ENCODE assay signal across 13 cellular contexts in the genomic region with DNA sequence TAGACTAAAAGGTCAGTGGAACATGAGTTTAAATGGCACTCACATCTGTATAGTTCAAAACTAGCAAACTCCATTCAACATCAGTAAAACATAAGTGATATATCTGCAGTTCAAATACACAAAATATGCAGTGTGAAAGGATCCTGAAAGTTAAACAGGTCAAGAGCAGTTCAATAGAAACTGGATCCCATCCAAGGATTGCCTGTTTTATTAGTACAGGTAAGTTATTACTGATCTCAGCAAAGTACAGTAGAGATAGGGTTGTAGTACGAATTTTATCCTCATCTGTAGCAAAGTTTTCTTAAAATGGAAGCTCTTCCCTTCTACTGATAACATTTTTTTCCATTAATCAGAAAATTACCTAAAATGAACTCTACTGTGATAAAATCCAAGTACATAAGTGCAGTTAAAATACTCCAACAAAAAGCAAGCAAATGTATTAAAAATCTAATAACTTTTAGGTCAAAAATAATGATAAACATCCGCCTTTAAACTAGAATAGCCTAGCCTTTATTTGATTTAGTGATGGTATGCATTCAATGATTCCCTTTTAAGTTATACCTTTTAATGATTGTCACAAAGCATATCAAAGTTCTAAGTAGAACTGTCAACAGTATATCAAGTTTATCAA. TPM values are rescaled to one million over a fixed set of nuclear protein-coding genes. Genes with fewer than 3 reads are reported as not detected.
DNase-seq lines count a peak whose midpoint lies in the region; ATAC-seq and TF ChIP-seq lines count a peak whose summit lies in the region.
"Had no signal": no experiment of that assay in that cellular context is flagged by ENCODE, and none has a peak within 500 bp of the region (broad histone marks: within the 10 kb centered on the region; RNA-seq: fewer than 3 reads in every experiment).

No MANE protein-coding gene starts in this region.

- H3K4me1 ChIP-seq in Loucy (ENCODE audit: insufficient read depth, low read length, poor library complexity, severe bottlenecking) = peaks cover 57% of the 10 kb centered on the region
- no peaks in the 10 kb centered on the region for H3K4me1 ChIP-seq in neural progenitor cell

- TF ChIP-seq CTCF in Loucy (conservative IDR thresholded peaks at IDR 0.05; ENCODE audit: low read length) (no peak), neural progenitor cell (IDR thresholded peaks at IDR 0.05) (no peak)

- H3K36me3 Mint-ChIP-seq in activated CD4-positive, alpha-beta T cell treated with anti-CD3 and anti-CD28 coated beads for 36 hours (ENCODE audit: low read depth) = peaks cover 40% of the 10 kb centered on the region
- peaks cover 43% of the 10 kb centered on the region for H3K36me3 Mint-ChIP-seq in activated naive CD8-positive, alpha-beta T cell treated with anti-CD3 and anti-CD28 coated beads, Interleukin-2, amount 50 U/mL, for 24 hours (ENCODE audit: low read depth)
- peaks cover 23% of the 10 kb centered on the region for H3K36me3 Mint-ChIP-seq in neural progenitor cell

- H3K9ac ChIP-seq in Loucy (ENCODE audit: low read depth, low read length, poor library complexity, severe bottlenecking) (peak overlapping the region; percentile 96), neural progenitor cell (no peak overlapping the region)

- H3F3A ChIP-seq in Loucy (ENCODE audit: low read depth) (no peaks in the 10 kb centered on the region), neural progenitor cell (ENCODE audit: low read depth) (peaks cover 16% of the 10 kb centered on the region)

- peak overlapping the region; percentile 97 for H3K4me2 ChIP-seq in Loucy (ENCODE audit: low read depth, low read length, poor library complexity, severe bottlenecking)
- no peak overlapping the region for H3K4me2 ChIP-seq in neural progenitor cell

- H3K9me3 ChIP-seq in Loucy (ENCODE audit: insufficient read depth, low read depth, low read length) (no peaks in the 10 kb centered on the region), neural progenitor cell (ENCODE audit: low read depth) (no peaks in the 10 kb centered on the region)

- H3K27ac Mint-ChIP-seq in activated CD4-positive, alpha-beta T cell treated with anti-CD3 and anti-CD28 coated beads for 36 hours = peak overlapping the region; percentile 93
- peak overlapping the region; percentile 98 for H3K27ac Mint-ChIP-seq in activated naive CD8-positive, alpha-beta T cell treated with anti-CD3 and anti-CD28 coated beads, Interleukin-2, amount 50 U/mL, for 24 hours
- no peak overlapping the region for H3K27ac Mint-ChIP-seq in neural progenitor cell

- H3K9me2 ChIP-seq in Loucy (replicated peaks; ENCODE audit: low read depth, low read length) = no peaks in the 10 kb centered on the region

- ATAC-seq in activated CD4-positive, alpha-beta T cell treated with anti-CD3 and anti-CD28 coated beads for 36 hours = no peak
- no peak for ATAC-seq in activated naive CD8-positive, alpha-beta T cell treated with anti-CD3 and anti-CD28 coated beads, Interleukin-2, amount 50 U/mL, for 24 hours
- ATAC-seq in GM18858 (IDR thresholded peaks at IDR 0.05; ENCODE audit: unreplicated experiment) = no peak

- CTCF ChIA-PET in activated CD4-positive, alpha-beta T cell treated with anti-CD3 and anti-CD28 coated beads for 36 hours (lab: Charles Lee) = interaction anchor here (1.4 kb wide), 1 partner anchor 43 kb away, joined by 4 read pairs; no protein-coding TSS in a partner anchor

- peak overlapping the region; percentile 87 for H3K4me3 Mint-ChIP-seq in activated CD4-positive, alpha-beta T cell treated with anti-CD3 and anti-CD28 coated beads for 36 hours
- peak overlapping the region; percentile 95 for H3K4me3 Mint-ChIP-seq in activated naive CD8-positive, alpha-beta T cell treated with anti-CD3 and anti-CD28 coated beads, Interleukin-2, amount 50 U/mL, for 24 hours
- H3K4me3 Mint-ChIP-seq in neural progenitor cell = peak overlapping the region; percentile 98

- H3K27me3 ChIP-seq in Loucy (ENCODE audit: insufficient read depth, low read length, poor library complexity, severe bottlenecking) = no peaks in the 10 kb centered on the region
- H3K27me3 ChIP-seq in neural progenitor cell = peaks cover 41% of the 10 kb centered on the region

- no peaks in the 10 kb centered on the region for H3K27me3 Mint-ChIP-seq in activated CD4-positive, alpha-beta T cell treated with anti-CD3 and anti-CD28 coated beads for 36 hours
- no peaks in the 10 kb centered on the region for H3K27me3 Mint-ChIP-seq in activated naive CD8-positive, alpha-beta T cell treated with anti-CD3 and anti-CD28 coated beads, Interleukin-2, amount 50 U/mL, for 24 hours
- H3K27me3 Mint-ChIP-seq in neural progenitor cell (ENCODE audit: insufficient read depth, low read depth) = peaks cover 8% of the 10 kb centered on the region

- peaks cover 3% of the 10 kb centered on the region for H3K9me3 Mint-ChIP-seq in activated CD4-positive, alpha-beta T cell treated with anti-CD3 and anti-CD28 coated beads for 36 hours (ENCODE audit: low read depth)
- peaks cover 1% of the 10 kb centered on the region for H3K9me3 Mint-ChIP-seq in activated naive CD8-positive, alpha-beta T cell treated with anti-CD3 and anti-CD28 coated beads, Interleukin-2, amount 50 U/mL, for 24 hours
- H3K9me3 Mint-ChIP-seq in neural progenitor cell = no peaks in the 10 kb centered on the region

- intact Hi-C loops in activated CD4-positive, alpha-beta T cell treated with anti-CD3 and anti-CD28 coated beads for 36 hours (cut with DNase I, micrococcal nuclease) = loop anchor here (5.0 to 10.0 kb wide), 8 partner anchors 38 to 1142 kb away; a partner anchor contains a TSS

- H3K79me2 ChIP-seq in Loucy (ENCODE audit: insufficient read depth, low read length) (peaks cover 71% of the 10 kb centered on the region), neural progenitor cell (ENCODE audit: low read depth) (no peaks in the 10 kb centered on the region)

- no peak for DNase-seq in activated CD4-positive, alpha-beta T cell treated with anti-CD3 and anti-CD28 coated beads for 36 hours
- DNase-seq in activated CD4-positive, alpha-beta T cell treated with anti-CD3 and anti-CD28 coated beads, Interleukin-2, amount 50 U/mL, for 48 hours = no peak
- DNase-seq in activated naive CD8-positive, alpha-beta T cell treated with anti-CD3 and anti-CD28 coated beads, Interleukin-2, amount 50 U/mL, for 24 hours = no peak
- no peak for DNase-seq in neural progenitor cell (ENCODE audit: low spot score)
- no peak for DNase-seq in nucleus accumbens (lab: John Stamatoyannopoulos, UW)
- DNase-seq in Kasumi-1 (lab: John Stamatoyannopoulos, UW) = no peak
- DNase-seq: amniotic stem cell; effector memory CD4-positive, alpha-beta T cell; IMR-90; NCI-H2107; stimulated activated CD4-positive, alpha-beta T cell treated with anti-CD3 and anti-CD28 coated beads, Interleukin-15, amount 100 ng/mL, for 24 hours had no signal

- H2AFZ ChIP-seq in Loucy (ENCODE audit: low read length) (no peak overlapping the region), neural progenitor cell (replicated peaks) (no peak overlapping the region)

- no peak overlapping the region for H3K27ac ChIP-seq in neural progenitor cell

- H3K4me3 ChIP-seq in Loucy (ENCODE audit: low read length, poor library complexity, severe bottlenecking) = peak overlapping the region; percentile 99
- no peak overlapping the region for H3K4me3 ChIP-seq in neural progenitor cell

- POLR2A ChIA-PET in activated CD4-positive, alpha-beta T cell treated with anti-CD3 and anti-CD28 coated beads for 36 hours (lab: Charles Lee) = no interaction called here

- H4K20me1 ChIP-seq in Loucy (ENCODE audit: insufficient read depth, low read length, poor library complexity, severe bottlenecking) (peaks cover 72% of the 10 kb centered on the region), neural progenitor cell (ENCODE audit: low read depth) (peaks cover 24% of the 10 kb centered on the region)

- H3K4me1 Mint-ChIP-seq in activated CD4-positive, alpha-beta T cell treated with anti-CD3 and anti-CD28 coated beads for 36 hours = peaks cover 62% of the 10 kb centered on the region
- H3K4me1 Mint-ChIP-seq in activated naive CD8-positive, alpha-beta T cell treated with anti-CD3 and anti-CD28 coated beads, Interleukin-2, amount 50 U/mL, for 24 hours = peaks cover 68% of the 10 kb centered on the region
- H3K4me1 Mint-ChIP-seq in neural progenitor cell = peaks cover 20% of the 10 kb centered on the region

- H3K36me3 ChIP-seq in Loucy (ENCODE audit: insufficient read depth, low read length) (peaks cover 26% of the 10 kb centered on the region; the same call in 1 of the 2 replicates), neural progenitor cell (no peaks in the 10 kb centered on the region)

RNA-seq across cellular contexts. Expression of a gene that starts 2.2 kb away (rescaled TPM):
- 10 to 100 TPM; 27.5 to 34.7 TPM for total RNA-seq in activated CD4-positive, alpha-beta T cell treated with anti-CD3 and anti-CD28 coated beads for 36 hours
- 9.2 and 26.0 TPM in 2 replicates for total RNA-seq in neural progenitor cell (ENCODE audit: low replicate concordance)
